ENCODE assay signal across 8 cellular contexts in the genomic region with DNA sequence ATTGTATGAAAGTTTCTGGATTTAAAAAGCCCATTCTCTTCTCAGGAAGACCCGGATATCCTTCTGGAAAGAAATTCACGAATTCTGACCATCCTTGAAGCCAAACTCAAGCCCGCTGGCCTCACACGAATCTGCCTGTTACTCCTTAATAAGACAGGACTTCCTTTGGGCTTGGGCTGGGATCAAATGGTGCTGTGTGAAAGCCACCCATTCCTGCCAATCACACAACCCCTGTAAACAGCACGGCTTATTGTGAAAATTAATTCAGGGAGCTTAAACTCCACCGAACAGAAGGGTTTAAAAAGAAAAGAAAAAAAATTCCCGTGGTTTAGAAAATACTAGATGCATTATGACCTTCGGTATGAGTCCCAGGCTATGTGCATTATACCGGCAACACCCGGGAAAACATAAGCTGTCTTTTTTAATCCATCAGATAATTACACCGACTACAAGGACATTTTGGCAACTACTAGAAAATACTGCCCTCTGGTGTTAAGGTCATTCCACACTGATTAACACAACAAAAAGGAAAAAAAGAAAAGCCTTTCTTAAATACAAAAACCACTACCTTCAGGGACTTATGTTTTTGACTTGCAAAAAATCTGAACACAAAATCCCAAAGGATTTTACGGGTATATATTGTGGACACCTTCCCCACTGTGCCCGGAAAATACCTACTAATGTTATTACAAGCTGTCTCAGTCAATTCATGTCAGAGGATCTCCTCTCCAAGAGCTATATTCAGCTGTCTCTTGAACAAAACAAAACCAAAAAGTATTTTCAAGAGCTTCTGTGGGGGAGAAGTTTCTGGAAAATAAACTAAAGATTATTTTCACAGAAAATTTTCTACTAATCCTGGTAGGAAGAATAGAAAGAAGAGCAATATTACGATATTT.
DNase-seq lines count a peak whose midpoint lies in the region; ATAC-seq and FAIRE-seq lines count a peak whose summit lies in the region.

No MANE protein-coding gene starts in this region.

- intact Hi-C loops in left colon (cut with DNase I, micrococcal nuclease) = loop anchor here (5.0 to 10.0 kb wide), 2 partner anchors 319 to 321 kb away; no protein-coding TSS in a partner anchor

- ATAC-seq in left colon (peak; percentile 57), GM21619 (IDR thresholded peaks at IDR 0.05; ENCODE audit: unreplicated experiment) (no peak), GM18511 (IDR thresholded peaks at IDR 0.05; ENCODE audit: unreplicated experiment) (no peak), HG02763 (IDR thresholded peaks at IDR 0.05; ENCODE audit: unreplicated experiment) (no peak)

- DNase-seq in COLO829 (ENCODE audit: low spot score) (peak; percentile 59), HTR-8/SVneo (ENCODE audit: insufficient read length, low spot score) (peak; percentile 65), NOMO-1 (lab: John Stamatoyannopoulos, UW; ENCODE audit: unreplicated experiment in 2 of 2) (peak; percentile 3 to 62), cerebellum (ENCODE audit: low spot score) (peak; percentile 68), left colon (no peak)

- no peak for FAIRE-seq in HTR-8/SVneo (lab: Jason Lieb, UNC)

Comparison
In these comparisons a context has a peak if more than half of its experiments do, and no peak if none do; other contexts are left out.
1. DNase-seq: peak in COLO829 (single experiment), HTR-8/SVneo (single experiment), NOMO-1 (2 of 2) and cerebellum (single experiment); none in left colon (0 of 2).